8 cellular contexts compared by ENCODE assay signal in genomic region chr5:56950626-56951130, GRCh38. TPM values are rescaled to one million over a fixed set of nuclear protein-coding genes. Genes with fewer than 3 reads are reported as not detected.
DNase-seq lines count a peak whose midpoint lies in the region; ATAC-seq and TF ChIP-seq lines count a peak whose summit lies in the region.

No MANE protein-coding gene starts in this region.

- no peaks in the 10 kb centered on the region for H3K9me3 Mint-ChIP-seq in naive thymus-derived CD8-positive, alpha-beta T cell

- in situ Hi-C loops in Panc1 (cut with HindIII; ENCODE audit: low pct_unique_long_range_greater_than_20kb, low sequenced_read_pairs), result no loop called here

- no TSS peak for BruUV-seq in Panc1 (replicated peaks; lab: Mats Ljungman, UMichigan)

- H3K36me3 ChIP-seq in Panc1 (ENCODE audit: control insufficient read depth, insufficient read depth, low read length) (peaks cover 24% of the 10 kb centered on the region), stomach smooth muscle (ENCODE audit: control insufficient read depth in 2 of 2, insufficient read depth in 2 of 2, low read length in 2 of 2) (peaks cover 0 to 5% of the 10 kb centered on the region in 2 donors)

- ATAC-seq in HG03064 (IDR thresholded peaks at IDR 0.05; ENCODE audit: low read depth, unreplicated experiment) (peak; percentile 39), Panc1 (peak; percentile 67)
- ATAC-seq in naive thymus-derived CD8-positive, alpha-beta T cell, result peak; percentile 53 to 55

- DNase-seq in NCI-H524 (lab: John Stamatoyannopoulos, UW) (peak; percentile 21 to 31), NCI-H524 treated with DMSO at 0.1 percent for 48 hours (lab: John Stamatoyannopoulos, UW) (no peak), Panc1 (ENCODE audit: low read depth, low spot score) (no peak), fibroblast of pulmonary artery (ENCODE audit: low read depth) (peak; percentile 84)
- peak; percentile 31 for DNase-seq in activated T-helper 9 cell treated with anti-CD3 and anti-CD28 coated beads, Interleukin-2, amount 50 U/mL, for 16 hours (ENCODE audit: low read depth)
- DNase-seq in naive thymus-derived CD8-positive, alpha-beta T cell, result peak; percentile 20 to 68 (median 41)

- H3K4me3 Mint-ChIP-seq in naive thymus-derived CD8-positive, alpha-beta T cell, result peak overlapping the region; percentile 91 to 97 (median 95)

- H3K36me3 Mint-ChIP-seq in naive thymus-derived CD8-positive, alpha-beta T cell, result peaks cover 0 to 21% (median 2%) of the 10 kb centered on the region in 3 donors

- peak overlapping the region; percentile 78 to 94 (median 92) for H3K27ac Mint-ChIP-seq in naive thymus-derived CD8-positive, alpha-beta T cell

- CTCF ChIA-PET in Panc1 (lab: Charles Lee), result interaction anchor here (0.7 to 2.1 kb wide), 3 partner anchors 144 to 956 kb away, joined by 4 to 19 read pairs (median 4); no protein-coding TSS in a partner anchor

- H3K9me3 ChIP-seq in Panc1 (ENCODE audit: control insufficient read depth, insufficient read depth, low read depth, low read length), result no peaks in the 10 kb centered on the region
- H3K9me3 ChIP-seq in stomach smooth muscle (ENCODE audit: control insufficient read depth in 2 of 2, low read length in 2 of 2), result no peaks in the 10 kb centered on the region

- peak overlapping the region; percentile 82 to 84 for H3K4me3 ChIP-seq in Panc1 (ENCODE audit: low read depth in 2 of 2, low read length in 2 of 2)
- H3K4me3 ChIP-seq in fibroblast of pulmonary artery (replicated peaks; ENCODE audit: low read depth, low read length), result peak overlapping the region; percentile 83
- H3K4me3 ChIP-seq in stomach smooth muscle (ENCODE audit: low read length in 2 of 2), result peak overlapping the region; percentile 84 to 87

- TF ChIP-seq CTCF in Panc1 (IDR thresholded peaks at IDR 0.05) (no peak), fibroblast of pulmonary artery (IDR thresholded peaks at IDR 0.05; ENCODE audit: low read length, missing control alignments) (no peak)

- H3K4me1 Mint-ChIP-seq in naive thymus-derived CD8-positive, alpha-beta T cell, result peaks cover 11 to 36% (median 23%) of the 10 kb centered on the region in 4 donors

- peaks cover 10% of the 10 kb centered on the region for H3K4me1 ChIP-seq in Panc1 (ENCODE audit: control insufficient read depth, insufficient read depth, low read length)
- peaks cover 14% of the 10 kb centered on the region for H3K4me1 ChIP-seq in stomach smooth muscle (ENCODE audit: control insufficient read depth, insufficient read depth, low read length)

- POLR2A ChIA-PET in Panc1 (lab: Charles Lee), result interaction anchor here (0.6 to 0.7 kb wide), 3 partner anchors 36 to 154 kb away, joined by 4 to 11 read pairs (median 6); no protein-coding TSS in a partner anchor
- POLR2A ChIA-PET in naive thymus-derived CD8-positive, alpha-beta T cell (lab: Charles Lee), result interaction anchor here (0.5 to 1.6 kb wide), 6 partner anchors 41 to 1241 kb away, joined by 3 to 15 read pairs (median 4); partner anchors contain the start of genes GPBP1 and SETD9

- peak overlapping the region; percentile 73 for H3K27ac ChIP-seq in Panc1 (ENCODE audit: low read length)
- peak overlapping the region; percentile 62 for H3K27ac ChIP-seq in stomach smooth muscle (ENCODE audit: low read length)

- H3K9ac ChIP-seq in stomach smooth muscle (ENCODE audit: low read length in 2 of 2), result peak overlapping the region; percentile 74 to 77

- H3K27me3 ChIP-seq in Panc1 (ENCODE audit: control insufficient read depth, insufficient read depth, low read length) (no peaks in the 10 kb centered on the region; the same call in 1 of the 2 replicates), stomach smooth muscle (ENCODE audit: control insufficient read depth in 1 of 2, insufficient read depth in 2 of 2, low read length in 2 of 2) (no peaks in the 10 kb centered on the region)

- intact Hi-C loops in Panc1 (cut with micrococcal nuclease; ENCODE audit: unreplicated experiment), result loop anchor here (10.0 kb wide), 1 partner anchor 134 kb away; no protein-coding TSS in a partner anchor

- H3K27me3 Mint-ChIP-seq in naive thymus-derived CD8-positive, alpha-beta T cell, result peaks cover 0 to 17% (median 7%) of the 10 kb centered on the region in 5 donors

RNA-seq across cellular contexts. Expression of gene MIER3, which starts 1.2 kb away (rescaled TPM):
- 29.7 TPM for total RNA-seq in Panc1 (2021; ENCODE audit: unreplicated experiment)
- polyA plus RNA-seq in Panc1 (2012; ENCODE audit: insufficient read length), result 6.6 TPM
- total RNA-seq in naive thymus-derived CD8-positive, alpha-beta T cell, result 10 to 100 TPM; 34.3 to 37.1 TPM
- polyA plus RNA-seq in naive thymus-derived CD8-positive, alpha-beta T cell, result 10 to 100 TPM in 1 of 3 donors, 1 to 10 TPM in 2; 3.8 to 10.3 (median 6.1) TPM

RNA-seq across cellular contexts. Expression of gene SETD9, which starts 41.3 kb away (rescaled TPM):
- 20.5 TPM for total RNA-seq in Panc1 (2021; ENCODE audit: unreplicated experiment)
- polyA plus RNA-seq in Panc1 (2012; ENCODE audit: insufficient read length), result 13.7 TPM
- 10 to 100 TPM; 11.0 to 11.7 TPM for total RNA-seq in naive thymus-derived CD8-positive, alpha-beta T cell
- 10 to 100 TPM in 1 of 3 donors, 1 to 10 TPM in 2; 9.4 to 12.8 (median 9.8) TPM for polyA plus RNA-seq in naive thymus-derived CD8-positive, alpha-beta T cell

Comparison
In these comparisons a context has a peak if more than half of its experiments do, and no peak if none do; other contexts are left out.
1. DNase-seq: peak in NCI-H524 (2 of 2), activated T-helper 9 cell treated with anti-CD3 and anti-CD28 coated beads, Interleukin-2, amount 50 U/mL, for 16 hours (single experiment), fibroblast of pulmonary artery (single experiment) and naive thymus-derived CD8-positive, alpha-beta T cell (10 of 10); none in NCI-H524 treated with DMSO at 0.1 percent for 48 hours (single experiment) and Panc1 (single experiment).
2. Peak in every context shown above with its lines, with median percentiles within 50 percentile points of each other: ATAC-seq and H3K4me3 ChIP-seq.